Comparison of ENCODE assay signal across 8 cellular contexts in the genomic region with DNA sequence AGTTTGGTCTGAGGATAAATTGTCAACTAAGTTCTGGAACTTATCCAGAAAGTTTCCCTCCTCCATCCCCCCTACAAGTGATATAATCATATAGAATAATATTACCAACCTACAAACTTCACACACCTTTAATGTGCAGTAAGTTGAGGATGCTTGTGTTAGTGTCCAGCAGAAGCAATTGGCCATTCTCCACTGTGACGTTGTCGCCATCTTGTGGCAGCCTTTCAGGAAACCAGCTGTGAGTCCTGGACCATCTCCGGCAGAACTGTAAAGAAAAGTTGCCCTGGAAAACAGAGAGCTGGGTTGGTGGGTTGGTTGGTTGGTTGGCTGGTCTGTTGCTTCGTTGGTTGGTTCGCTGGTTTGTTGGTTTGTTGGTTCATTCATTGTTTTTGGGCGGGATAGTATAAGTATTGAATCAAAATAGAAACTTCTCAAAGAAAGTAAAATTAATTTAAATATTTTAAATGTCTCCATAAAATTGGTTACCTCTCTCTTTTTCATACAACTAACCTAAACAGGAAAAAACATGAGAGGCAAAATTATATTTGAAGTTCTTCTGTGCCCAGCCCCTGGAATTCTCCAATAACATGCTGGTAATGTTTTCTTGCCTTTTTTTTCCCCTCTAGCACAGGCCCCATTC.
DNase-seq lines count a peak whose midpoint lies in the region; ATAC-seq and TF ChIP-seq lines count a peak whose summit lies in the region.

No MANE protein-coding gene starts in this region.

- H3K27ac Mint-ChIP-seq in glutamatergic neuron (ENCODE audit: unreplicated experiment), result no peak overlapping the region
- no peak overlapping the region for H3K27ac Mint-ChIP-seq in progenitor cell of endocrine pancreas

- no peaks in the 10 kb centered on the region for H3K36me3 Mint-ChIP-seq in glutamatergic neuron (ENCODE audit: unreplicated experiment)
- H3K36me3 Mint-ChIP-seq in progenitor cell of endocrine pancreas (ENCODE audit: insufficient read depth), result no peaks in the 10 kb centered on the region

- no peaks in the 10 kb centered on the region for H3K27me3 Mint-ChIP-seq in glutamatergic neuron (ENCODE audit: unreplicated experiment)
- peaks cover 6% of the 10 kb centered on the region for H3K27me3 Mint-ChIP-seq in progenitor cell of endocrine pancreas

- no peaks in the 10 kb centered on the region for H3K9me3 Mint-ChIP-seq in glutamatergic neuron (ENCODE audit: unreplicated experiment)
- H3K9me3 Mint-ChIP-seq in progenitor cell of endocrine pancreas (ENCODE audit: low read depth), result no peaks in the 10 kb centered on the region

- ATAC-seq in GM18909 (IDR thresholded peaks at IDR 0.05; ENCODE audit: poor library complexity, unreplicated experiment) (peak; percentile 91), HG03175 (IDR thresholded peaks at IDR 0.05; ENCODE audit: unreplicated experiment) (peak; percentile 94)

- TF ChIP-seq CTCF in glutamatergic neuron (IDR thresholded peaks at IDR 0.05; ENCODE audit: partially characterized antibody, unreplicated experiment) (peak; percentile 66), progenitor cell of endocrine pancreas (IDR thresholded peaks at IDR 0.05; ENCODE audit: unreplicated experiment) (peak; percentile 92)

- H3K4me3 Mint-ChIP-seq in glutamatergic neuron (ENCODE audit: unreplicated experiment), result no peak overlapping the region
- no peak overlapping the region for H3K4me3 Mint-ChIP-seq in progenitor cell of endocrine pancreas (ENCODE audit: low read depth)

- H3K4me1 Mint-ChIP-seq in glutamatergic neuron (ENCODE audit: low read depth, unreplicated experiment) (no peaks in the 10 kb centered on the region), progenitor cell of endocrine pancreas (ENCODE audit: low read depth) (no peaks in the 10 kb centered on the region)

- peak; percentile 74 for DNase-seq in D341Med (ENCODE audit: low spot score)
- DNase-seq in NCI-H2227 treated with DMSO at 0.1 percent for 48 hours (lab: John Stamatoyannopoulos, UW), result peak; percentile 44
- DNase-seq in activated CD8-positive, alpha-beta memory T cell treated with anti-CD3 and anti-CD28 coated beads for 48 hours (ENCODE audit: low read depth in 2 of 3, low spot score in 2 of 3), result peak in 2 of 3 experiments; percentile 10 to 11
- DNase-seq in glutamatergic neuron, result peak; percentile 84
- peak; percentile 61 for DNase-seq in progenitor cell of endocrine pancreas (ENCODE audit: low spot score, unreplicated experiment)
- DNase-seq in cortex of kidney (lab: John Stamatoyannopoulos, UW), result no peak
